13 cellular contexts compared by ENCODE assay signal in genomic region chr16:54269461-54269860, GRCh38. TPM values are rescaled to one million over a fixed set of nuclear protein-coding genes. Genes with fewer than 3 reads are reported as not detected.
A peak's percentile ranks its signal among the peaks of the same experiment; 100 is the strongest.
DNase-seq lines count a peak whose midpoint lies in the region; ATAC-seq and TF ChIP-seq lines count a peak whose summit lies in the region.
"Had no signal": no experiment of that assay in that cellular context is flagged by ENCODE, and none has a peak within 500 bp of the region (broad histone marks: within the 10 kb centered on the region; RNA-seq: fewer than 3 reads in every experiment).

No MANE protein-coding gene starts in this region.

- H3K4me3 ChIP-seq in heart right ventricle (no peak overlapping the region), left ventricle myocardium inferior (no peak overlapping the region), psoas muscle (no peak overlapping the region), breast epithelium (no peak overlapping the region)

- intact Hi-C loops in heart right ventricle (cut with DNase I) (loop anchor here in 3 of 10 donors (5.0 to 10.0 kb wide), 3 partner anchors 65 to 497 kb away; no protein-coding TSS in a partner anchor), left cardiac atrium (cut with DNase I) (loop anchor here in 1 of 2 donors (10.0 kb wide), 1 partner anchor 75 kb away; no protein-coding TSS in a partner anchor), left ventricle myocardium inferior (cut with micrococcal nuclease) (no loop called here), psoas muscle (cut with DNase I) (no loop called here), breast epithelium (cut with DNase I; ENCODE audit: low total_unique reads) (no loop called here)

- ATAC-seq in heart right ventricle (peak in 5 of 8 donors; percentile 49 to 75 (median 60)), left cardiac atrium (no peak), psoas muscle (peak in 3 of 4 donors; percentile 48 to 66 (median 61))

- H3K4me1 ChIP-seq in heart right ventricle (peaks cover 0 to 28% (median 12%) of the 10 kb centered on the region in 9 donors), left ventricle myocardium inferior (peaks cover 41% of the 10 kb centered on the region), psoas muscle (peaks cover 16% of the 10 kb centered on the region), breast epithelium (no peaks in the 10 kb centered on the region)
- H3K4me1 ChIP-seq: BE2C had no signal

- no peaks in the 10 kb centered on the region for H3K36me3 ChIP-seq in heart right ventricle
- no peaks in the 10 kb centered on the region for H3K36me3 ChIP-seq in left ventricle myocardium inferior
- no peaks in the 10 kb centered on the region for H3K36me3 ChIP-seq in psoas muscle (ENCODE audit: insufficient read depth in 1 of 2, low read depth in 1 of 2)
- no peaks in the 10 kb centered on the region for H3K36me3 ChIP-seq in breast epithelium
- H3K36me3 ChIP-seq: BE2C had no signal

- H3K9me3 ChIP-seq in heart right ventricle (peaks cover 0 to 14% (median 0%) of the 10 kb centered on the region in 11 donors), left ventricle myocardium inferior (replicated peaks) (no peaks in the 10 kb centered on the region), psoas muscle (no peaks in the 10 kb centered on the region), breast epithelium (no peaks in the 10 kb centered on the region)
- H3K9me3 ChIP-seq: BE2C had no signal

- DNase-seq in heart right ventricle, result no peak
- no peak for DNase-seq in left cardiac atrium
- no peak for DNase-seq in left ventricle myocardium inferior
- DNase-seq in psoas muscle, result no peak
- DNase-seq in HuH-7.5 (ENCODE audit: low spot score), result no peak
- no peak for DNase-seq in breast epithelium (ENCODE audit: low spot score in 2 of 2)
- DNase-seq: ACHN; BE2C; C1 segment of cervical spinal cord; CD4-positive, CD25-positive, alpha-beta regulatory T cell; CD8-positive, alpha-beta memory T cell; COR-L47; DMS 273 treated with DMSO at 0.1 percent for 48 hours had no signal

- TF ChIP-seq POLR2A in breast epithelium (IDR thresholded peaks at IDR 0.05), result no peak

- no peaks in the 10 kb centered on the region for H3K27me3 ChIP-seq in heart right ventricle
- H3K27me3 ChIP-seq in left ventricle myocardium inferior (ENCODE audit: low read depth), result no peaks in the 10 kb centered on the region
- no peaks in the 10 kb centered on the region for H3K27me3 ChIP-seq in psoas muscle (ENCODE audit: insufficient read depth in 3 of 3, low read length in 2 of 3)
- H3K27me3 ChIP-seq in breast epithelium, result no peaks in the 10 kb centered on the region

- H3K27ac ChIP-seq in heart right ventricle, result peak overlapping the region in 4 of 10 donors; percentile 48 to 67 (median 54)
- peak overlapping the region; percentile 57 for H3K27ac ChIP-seq in left ventricle myocardium inferior (replicated peaks)
- no peak overlapping the region for H3K27ac ChIP-seq in psoas muscle
- no peak overlapping the region for H3K27ac ChIP-seq in breast epithelium

- no peak for TF ChIP-seq CTCF in heart right ventricle (IDR thresholded peaks at IDR 0.05)
- TF ChIP-seq CTCF in left ventricle myocardium inferior (IDR thresholded peaks at IDR 0.05; ENCODE audit: borderline replicate concordance), result no peak
- TF ChIP-seq CTCF in psoas muscle (IDR thresholded peaks at IDR 0.05), result no peak
- no peak for TF ChIP-seq CTCF in breast epithelium (IDR thresholded peaks at IDR 0.05)

RNA-seq across cellular contexts. Expression of gene IRX3, which starts 17.1 kb away (rescaled TPM):
- total RNA-seq in heart right ventricle (10 to 100 TPM; 24.7 to 85.7 (median 69.7) TPM), left cardiac atrium (1 to 10 TPM; 5.0 to 6.2 TPM), left ventricle myocardium inferior (94.4 TPM), psoas muscle (10 to 100 TPM in 1 of 4 donors, 1 to 10 TPM in 3; 1.2 to 27.6 (median 5.7) TPM), breast epithelium (100 to 1,000 TPM in 1 of 3 donors, 10 to 100 TPM in 2; 18.4 to 127 (median 56.7) TPM)
- polyA plus RNA-seq in heart right ventricle (10 to 100 TPM; 26.3 to 40.5 TPM), psoas muscle (10 to 100 TPM in 2 of 3 donors, under 1 TPM in 1; 0.94 to 25.0 (median 17.8) TPM)
- total RNA-seq: CD4-positive, CD25-positive, alpha-beta regulatory T cell; CD8-positive, alpha-beta memory T cell had no signal
- polyA plus RNA-seq: CD4-positive, CD25-positive, alpha-beta regulatory T cell; CD8-positive, alpha-beta memory T cell had no signal

Comparison
In these comparisons a context has a peak if more than half of its experiments do, and no peak if none do; other contexts are left out.
1. ATAC-seq: peak in heart right ventricle (5 of 8) and psoas muscle (3 of 4); none in left cardiac atrium (0 of 2).